In genomic region chr1:86912501-86912900, GRCh38 we compare ENCODE assay signal across 9 cellular contexts. TPM values are rescaled to one million over a fixed set of nuclear protein-coding genes. Genes with fewer than 3 reads are reported as not detected.
A peak's percentile ranks its signal among the peaks of the same experiment; 100 is the strongest.
DNase-seq lines count a peak whose midpoint lies in the region; ATAC-seq and TF ChIP-seq lines count a peak whose summit lies in the region.
"Had no signal": no experiment of that assay in that cellular context is flagged by ENCODE, and none has a peak within 500 bp of the region (broad histone marks: within the 10 kb centered on the region; RNA-seq: fewer than 3 reads in every experiment).

No MANE protein-coding gene starts in this region.

- intact Hi-C loops in Right ventricle myocardium inferior (cut with DNase I): no loop called here

- peak overlapping the region; percentile 90 to 95 for H3K4me3 ChIP-seq in right atrium auricular region

- DNase-seq in right atrium auricular region (ENCODE audit: low spot score): no peak
- DNase-seq in Right ventricle myocardium inferior (ENCODE audit: missing footprints): no peak
- DNase-seq in amniotic epithelial cell (ENCODE audit: low read depth): peak; percentile 9
- peak; percentile 44 for DNase-seq in kidney glomerular epithelial cell (lab: John Stamatoyannopoulos, UW)
- DNase-seq in NCI-H146 (lab: John Stamatoyannopoulos, UW): no peak
- no peak for DNase-seq in T-helper 9 cell
- DNase-seq in activated naive CD4-positive, alpha-beta T cell treated with Interleukin-2 at 50 U/mL for 16 hours: no peak
- DNase-seq in stimulated activated CD8-positive, alpha-beta memory T cell treated with anti-CD3 and anti-CD28 coated beads, Interleukin-4, amount 100 ng/mL, for 48 hours: no peak
- DNase-seq: stimulated activated CD4-positive, alpha-beta T cell treated with anti-CD3 and anti-CD28 coated beads, Interleukin-2, amount 100 ng/mL, for 48 hours had no signal

- H3K4me1 ChIP-seq in right atrium auricular region: peaks cover 0 to 29% of the 10 kb centered on the region in 2 donors

- no peaks in the 10 kb centered on the region for H3K9me3 ChIP-seq in right atrium auricular region

- H3K27ac ChIP-seq in right atrium auricular region: no peak overlapping the region

- no peaks in the 10 kb centered on the region for H3K36me3 ChIP-seq in right atrium auricular region

- no peaks in the 10 kb centered on the region for H3K27me3 ChIP-seq in right atrium auricular region

- TF ChIP-seq CTCF in right atrium auricular region (IDR thresholded peaks at IDR 0.05): no peak

- ATAC-seq in Right ventricle myocardium inferior: no peak

RNA-seq across cellular contexts. Expression of gene SELENOF, which starts 1.4 kb away (rescaled TPM):
- total RNA-seq in right atrium auricular region: 10 to 100 TPM; 73.1 to 80.7 TPM
- 75.7 TPM for total RNA-seq in Right ventricle myocardium inferior

RNA-seq across cellular contexts. Expression of gene HS2ST1, which starts 1.9 kb away (rescaled TPM):
- 1 to 10 TPM; 7.7 TPM for total RNA-seq in right atrium auricular region
- total RNA-seq in Right ventricle myocardium inferior: 10.0 TPM

Comparison
In these comparisons a context has a peak if more than half of its experiments do, and no peak if none do; other contexts are left out.
1. DNase-seq: peak in amniotic epithelial cell (single experiment) and kidney glomerular epithelial cell (single experiment); none in right atrium auricular region (single experiment), Right ventricle myocardium inferior (single experiment), NCI-H146 (single experiment), T-helper 9 cell (single experiment), activated naive CD4-positive, alpha-beta T cell treated with Interleukin-2 at 50 U/mL for 16 hours (single experiment) and stimulated activated CD8-positive, alpha-beta memory T cell treated with anti-CD3 and anti-CD28 coated beads, Interleukin-4, amount 100 ng/mL, for 48 hours (single experiment).